ENCODE assay signal across 1 cellular context in the genomic region with DNA sequence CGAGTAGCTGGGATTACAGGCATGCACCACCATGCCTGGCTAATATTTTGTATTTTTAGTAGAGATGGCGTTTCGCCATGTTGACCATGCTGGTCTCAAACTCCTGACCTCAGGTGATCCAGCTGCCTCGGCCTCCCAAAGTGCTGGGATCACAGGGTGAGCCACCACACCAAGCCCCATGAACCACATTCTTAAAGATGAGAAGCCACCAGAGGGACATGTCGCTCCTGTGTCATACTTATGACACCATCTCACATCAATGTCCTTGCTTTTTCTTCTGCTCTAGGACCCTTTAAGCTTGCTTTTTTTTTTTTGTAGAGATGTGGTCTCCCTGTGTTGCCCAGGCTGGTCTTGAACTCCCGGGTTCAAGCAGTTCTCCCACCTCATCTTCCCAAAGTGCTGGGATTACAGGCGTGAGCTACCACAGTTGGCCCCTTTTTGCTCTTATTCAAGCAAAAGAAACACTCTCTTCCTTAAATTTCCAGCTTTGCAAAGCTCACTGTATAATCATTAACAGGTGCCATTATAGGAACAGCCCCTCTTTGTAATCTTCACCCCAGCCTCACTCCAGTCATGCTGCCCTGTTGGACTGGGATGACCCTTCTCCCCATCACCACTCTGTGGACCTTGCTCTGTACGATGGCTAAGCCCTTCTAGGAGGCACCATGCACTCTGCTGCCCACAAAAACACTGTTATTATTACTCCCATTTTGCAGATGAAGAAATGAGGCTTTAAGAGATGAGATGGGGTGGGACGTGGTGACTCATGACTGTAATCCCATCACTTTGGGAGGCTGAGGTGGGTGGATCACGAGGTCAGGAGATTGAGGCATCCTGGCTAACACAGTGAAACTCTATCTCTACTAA.
TF ChIP-seq lines count a peak whose summit lies in the region.

No MANE protein-coding gene starts in this region.

TF ChIP-seq in HepG2, 621 proteins besides CTCF, POLR2A, EP300 and RAD21 (continued from another document and continues in another):
- TF ChIP-seq, protein P1, sequence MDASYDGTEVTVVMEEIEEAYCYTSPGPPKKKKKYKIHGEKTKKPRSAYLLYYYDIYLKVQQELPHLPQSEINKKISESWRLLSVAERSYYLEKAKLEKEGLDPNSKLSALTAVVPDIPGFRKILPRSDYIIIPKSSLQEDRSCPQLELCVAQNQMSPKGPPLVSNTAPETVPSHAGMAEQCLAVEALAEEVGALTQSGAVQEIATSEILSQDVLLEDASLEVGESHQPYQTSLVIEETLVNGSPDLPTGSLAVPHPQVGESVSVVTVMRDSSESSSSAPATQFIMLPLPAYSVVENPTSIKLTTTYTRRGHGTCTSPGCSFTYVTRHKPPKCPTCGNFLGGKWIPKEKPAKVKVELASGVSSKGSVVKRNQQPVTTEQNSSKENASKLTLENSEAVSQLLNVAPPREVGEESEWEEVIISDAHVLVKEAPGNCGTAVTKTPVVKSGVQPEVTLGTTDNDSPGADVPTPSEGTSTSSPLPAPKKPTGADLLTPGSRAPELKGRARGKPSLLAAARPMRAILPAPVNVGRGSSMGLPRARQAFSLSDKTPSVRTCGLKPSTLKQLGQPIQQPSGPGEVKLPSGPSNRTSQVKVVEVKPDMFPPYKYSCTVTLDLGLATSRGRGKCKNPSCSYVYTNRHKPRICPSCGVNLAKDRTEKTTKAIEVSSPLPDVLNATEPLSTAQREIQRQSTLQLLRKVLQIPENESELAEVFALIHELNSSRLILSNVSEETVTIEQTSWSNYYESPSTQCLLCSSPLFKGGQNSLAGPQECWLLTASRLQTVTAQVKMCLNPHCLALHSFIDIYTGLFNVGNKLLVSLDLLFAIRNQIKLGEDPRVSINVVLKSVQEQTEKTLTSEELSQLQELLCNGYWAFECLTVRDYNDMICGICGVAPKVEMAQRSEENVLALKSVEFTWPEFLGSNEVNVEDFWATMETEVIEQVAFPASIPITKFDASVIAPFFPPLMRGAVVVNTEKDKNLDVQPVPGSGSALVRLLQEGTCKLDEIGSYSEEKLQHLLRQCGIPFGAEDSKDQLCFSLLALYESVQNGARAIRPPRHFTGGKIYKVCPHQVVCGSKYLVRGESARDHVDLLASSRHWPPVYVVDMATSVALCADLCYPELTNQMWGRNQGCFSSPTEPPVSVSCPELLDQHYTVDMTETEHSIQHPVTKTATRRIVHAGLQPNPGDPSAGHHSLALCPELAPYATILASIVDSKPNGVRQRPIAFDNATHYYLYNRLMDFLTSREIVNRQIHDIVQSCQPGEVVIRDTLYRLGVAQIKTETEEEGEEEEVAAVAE (CRISPR knock-in tag; IDR thresholded peaks at IDR 0.05; ENCODE audit: borderline replicate concordance), result no peak; the same call in 1 of the 2 replicates
- TF ChIP-seq, protein P2, sequence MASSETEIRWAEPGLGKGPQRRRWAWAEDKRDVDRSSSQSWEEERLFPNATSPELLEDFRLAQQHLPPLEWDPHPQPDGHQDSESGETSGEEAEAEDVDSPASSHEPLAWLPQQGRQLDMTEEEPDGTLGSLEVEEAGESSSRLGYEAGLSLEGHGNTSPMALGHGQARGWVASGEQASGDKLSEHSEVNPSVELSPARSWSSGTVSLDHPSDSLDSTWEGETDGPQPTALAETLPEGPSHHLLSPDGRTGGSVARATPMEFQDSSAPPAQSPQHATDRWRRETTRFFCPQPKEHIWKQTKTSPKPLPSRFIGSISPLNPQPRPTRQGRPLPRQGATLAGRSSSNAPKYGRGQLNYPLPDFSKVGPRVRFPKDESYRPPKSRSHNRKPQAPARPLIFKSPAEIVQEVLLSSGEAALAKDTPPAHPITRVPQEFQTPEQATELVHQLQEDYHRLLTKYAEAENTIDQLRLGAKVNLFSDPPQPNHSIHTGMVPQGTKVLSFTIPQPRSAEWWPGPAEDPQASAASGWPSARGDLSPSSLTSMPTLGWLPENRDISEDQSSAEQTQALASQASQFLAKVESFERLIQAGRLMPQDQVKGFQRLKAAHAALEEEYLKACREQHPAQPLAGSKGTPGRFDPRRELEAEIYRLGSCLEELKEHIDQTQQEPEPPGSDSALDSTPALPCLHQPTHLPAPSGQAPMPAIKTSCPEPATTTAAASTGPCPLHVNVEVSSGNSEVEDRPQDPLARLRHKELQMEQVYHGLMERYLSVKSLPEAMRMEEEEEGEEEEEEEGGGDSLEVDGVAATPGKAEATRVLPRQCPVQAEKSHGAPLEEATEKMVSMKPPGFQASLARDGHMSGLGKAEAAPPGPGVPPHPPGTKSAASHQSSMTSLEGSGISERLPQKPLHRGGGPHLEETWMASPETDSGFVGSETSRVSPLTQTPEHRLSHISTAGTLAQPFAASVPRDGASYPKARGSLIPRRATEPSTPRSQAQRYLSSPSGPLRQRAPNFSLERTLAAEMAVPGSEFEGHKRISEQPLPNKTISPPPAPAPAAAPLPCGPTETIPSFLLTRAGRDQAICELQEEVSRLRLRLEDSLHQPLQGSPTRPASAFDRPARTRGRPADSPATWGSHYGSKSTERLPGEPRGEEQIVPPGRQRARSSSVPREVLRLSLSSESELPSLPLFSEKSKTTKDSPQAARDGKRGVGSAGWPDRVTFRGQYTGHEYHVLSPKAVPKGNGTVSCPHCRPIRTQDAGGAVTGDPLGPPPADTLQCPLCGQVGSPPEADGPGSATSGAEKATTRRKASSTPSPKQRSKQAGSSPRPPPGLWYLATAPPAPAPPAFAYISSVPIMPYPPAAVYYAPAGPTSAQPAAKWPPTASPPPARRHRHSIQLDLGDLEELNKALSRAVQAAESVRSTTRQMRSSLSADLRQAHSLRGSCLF (CRISPR knock-in tag; IDR thresholded peaks at IDR 0.05; ENCODE audit: borderline replicate concordance), result no peak
- TF ChIP-seq, protein P3, sequence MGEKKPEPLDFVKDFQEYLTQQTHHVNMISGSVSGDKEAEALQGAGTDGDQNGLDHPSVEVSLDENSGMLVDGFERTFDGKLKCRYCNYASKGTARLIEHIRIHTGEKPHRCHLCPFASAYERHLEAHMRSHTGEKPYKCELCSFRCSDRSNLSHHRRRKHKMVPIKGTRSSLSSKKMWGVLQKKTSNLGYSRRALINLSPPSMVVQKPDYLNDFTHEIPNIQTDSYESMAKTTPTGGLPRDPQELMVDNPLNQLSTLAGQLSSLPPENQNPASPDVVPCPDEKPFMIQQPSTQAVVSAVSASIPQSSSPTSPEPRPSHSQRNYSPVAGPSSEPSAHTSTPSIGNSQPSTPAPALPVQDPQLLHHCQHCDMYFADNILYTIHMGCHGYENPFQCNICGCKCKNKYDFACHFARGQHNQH (CRISPR knock-in tag; IDR thresholded peaks at IDR 0.05), result peak; percentile 94
- TF ChIP-seq, protein P4, sequence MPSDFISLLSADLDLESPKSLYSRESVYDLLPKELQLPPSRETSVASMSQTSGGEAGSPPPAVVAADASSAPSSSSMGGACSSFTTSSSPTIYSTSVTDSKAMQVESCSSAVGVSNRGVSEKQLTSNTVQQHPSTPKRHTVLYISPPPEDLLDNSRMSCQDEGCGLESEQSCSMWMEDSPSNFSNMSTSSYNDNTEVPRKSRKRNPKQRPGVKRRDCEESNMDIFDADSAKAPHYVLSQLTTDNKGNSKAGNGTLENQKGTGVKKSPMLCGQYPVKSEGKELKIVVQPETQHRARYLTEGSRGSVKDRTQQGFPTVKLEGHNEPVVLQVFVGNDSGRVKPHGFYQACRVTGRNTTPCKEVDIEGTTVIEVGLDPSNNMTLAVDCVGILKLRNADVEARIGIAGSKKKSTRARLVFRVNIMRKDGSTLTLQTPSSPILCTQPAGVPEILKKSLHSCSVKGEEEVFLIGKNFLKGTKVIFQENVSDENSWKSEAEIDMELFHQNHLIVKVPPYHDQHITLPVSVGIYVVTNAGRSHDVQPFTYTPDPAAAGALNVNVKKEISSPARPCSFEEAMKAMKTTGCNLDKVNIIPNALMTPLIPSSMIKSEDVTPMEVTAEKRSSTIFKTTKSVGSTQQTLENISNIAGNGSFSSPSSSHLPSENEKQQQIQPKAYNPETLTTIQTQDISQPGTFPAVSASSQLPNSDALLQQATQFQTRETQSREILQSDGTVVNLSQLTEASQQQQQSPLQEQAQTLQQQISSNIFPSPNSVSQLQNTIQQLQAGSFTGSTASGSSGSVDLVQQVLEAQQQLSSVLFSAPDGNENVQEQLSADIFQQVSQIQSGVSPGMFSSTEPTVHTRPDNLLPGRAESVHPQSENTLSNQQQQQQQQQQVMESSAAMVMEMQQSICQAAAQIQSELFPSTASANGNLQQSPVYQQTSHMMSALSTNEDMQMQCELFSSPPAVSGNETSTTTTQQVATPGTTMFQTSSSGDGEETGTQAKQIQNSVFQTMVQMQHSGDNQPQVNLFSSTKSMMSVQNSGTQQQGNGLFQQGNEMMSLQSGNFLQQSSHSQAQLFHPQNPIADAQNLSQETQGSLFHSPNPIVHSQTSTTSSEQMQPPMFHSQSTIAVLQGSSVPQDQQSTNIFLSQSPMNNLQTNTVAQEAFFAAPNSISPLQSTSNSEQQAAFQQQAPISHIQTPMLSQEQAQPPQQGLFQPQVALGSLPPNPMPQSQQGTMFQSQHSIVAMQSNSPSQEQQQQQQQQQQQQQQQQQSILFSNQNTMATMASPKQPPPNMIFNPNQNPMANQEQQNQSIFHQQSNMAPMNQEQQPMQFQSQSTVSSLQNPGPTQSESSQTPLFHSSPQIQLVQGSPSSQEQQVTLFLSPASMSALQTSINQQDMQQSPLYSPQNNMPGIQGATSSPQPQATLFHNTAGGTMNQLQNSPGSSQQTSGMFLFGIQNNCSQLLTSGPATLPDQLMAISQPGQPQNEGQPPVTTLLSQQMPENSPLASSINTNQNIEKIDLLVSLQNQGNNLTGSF (CRISPR knock-in tag; IDR thresholded peaks at IDR 0.05), result no peak
- TF ChIP-seq ZNF441 (CRISPR knock-in tag; IDR thresholded peaks at IDR 0.05; ENCODE audit: borderline replicate concordance) (peak; percentile 55; the same call in 1 of the 2 replicates), MLLT10 (CRISPR knock-in tag; IDR thresholded peaks at IDR 0.05) (no peak), AGO2 (optimal IDR thresholded peaks at IDR 0.05; ENCODE audit: low read depth, low read length) (no peak), MEIS2 (CRISPR knock-in tag; IDR thresholded peaks at IDR 0.05) (no peak), ZNF138 (CRISPR knock-in tag; IDR thresholded peaks at IDR 0.05; ENCODE audit: low read depth) (no peak), PAF1 (CRISPR knock-in tag; IDR thresholded peaks at IDR 0.05) (no peak), SMAD1 (CRISPR knock-in tag; IDR thresholded peaks at IDR 0.05; ENCODE audit: borderline replicate concordance, low read depth) (no peak), KLF16 (CRISPR knock-in tag; IDR thresholded peaks at IDR 0.05) (peak in 1 of 2 experiments; percentile 60; a peak in 2 of 4 replicates), ZNF24 (IDR thresholded peaks at IDR 0.05) (peak; percentile 81; the same call in 1 of the 2 replicates), ZNF432 (CRISPR knock-in tag; IDR thresholded peaks at IDR 0.05; ENCODE audit: borderline replicate concordance) (no peak), MAFK (conservative IDR thresholded peaks at IDR 0.05 in 1 of 2, IDR thresholded peaks at IDR 0.05 in 1 of 2; ENCODE audit: low read length in 2 of 2) (no peak), TOE1 (CRISPR knock-in tag; IDR thresholded peaks at IDR 0.05) (no peak), SMAD9 (CRISPR knock-in tag; IDR thresholded peaks at IDR 0.05) (0 out of 2 replicates have a peak, but pooled peaks have one; percentile 25), ZNF570 (CRISPR knock-in tag; IDR thresholded peaks at IDR 0.05; ENCODE audit: borderline replicate concordance) (no peak)
- TF ChIP-seq, protein P5, sequence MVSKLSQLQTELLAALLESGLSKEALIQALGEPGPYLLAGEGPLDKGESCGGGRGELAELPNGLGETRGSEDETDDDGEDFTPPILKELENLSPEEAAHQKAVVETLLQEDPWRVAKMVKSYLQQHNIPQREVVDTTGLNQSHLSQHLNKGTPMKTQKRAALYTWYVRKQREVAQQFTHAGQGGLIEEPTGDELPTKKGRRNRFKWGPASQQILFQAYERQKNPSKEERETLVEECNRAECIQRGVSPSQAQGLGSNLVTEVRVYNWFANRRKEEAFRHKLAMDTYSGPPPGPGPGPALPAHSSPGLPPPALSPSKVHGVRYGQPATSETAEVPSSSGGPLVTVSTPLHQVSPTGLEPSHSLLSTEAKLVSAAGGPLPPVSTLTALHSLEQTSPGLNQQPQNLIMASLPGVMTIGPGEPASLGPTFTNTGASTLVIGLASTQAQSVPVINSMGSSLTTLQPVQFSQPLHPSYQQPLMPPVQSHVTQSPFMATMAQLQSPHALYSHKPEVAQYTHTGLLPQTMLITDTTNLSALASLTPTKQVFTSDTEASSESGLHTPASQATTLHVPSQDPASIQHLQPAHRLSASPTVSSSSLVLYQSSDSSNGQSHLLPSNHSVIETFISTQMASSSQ (IDR thresholded peaks at IDR 0.05; ENCODE audit: low read depth), result peak; percentile 96
- TF ChIP-seq, protein P5 (CRISPR knock-in tag; IDR thresholded peaks at IDR 0.05; ENCODE audit: borderline replicate concordance), result peak; percentile 98
- TF ChIP-seq, protein P6, sequence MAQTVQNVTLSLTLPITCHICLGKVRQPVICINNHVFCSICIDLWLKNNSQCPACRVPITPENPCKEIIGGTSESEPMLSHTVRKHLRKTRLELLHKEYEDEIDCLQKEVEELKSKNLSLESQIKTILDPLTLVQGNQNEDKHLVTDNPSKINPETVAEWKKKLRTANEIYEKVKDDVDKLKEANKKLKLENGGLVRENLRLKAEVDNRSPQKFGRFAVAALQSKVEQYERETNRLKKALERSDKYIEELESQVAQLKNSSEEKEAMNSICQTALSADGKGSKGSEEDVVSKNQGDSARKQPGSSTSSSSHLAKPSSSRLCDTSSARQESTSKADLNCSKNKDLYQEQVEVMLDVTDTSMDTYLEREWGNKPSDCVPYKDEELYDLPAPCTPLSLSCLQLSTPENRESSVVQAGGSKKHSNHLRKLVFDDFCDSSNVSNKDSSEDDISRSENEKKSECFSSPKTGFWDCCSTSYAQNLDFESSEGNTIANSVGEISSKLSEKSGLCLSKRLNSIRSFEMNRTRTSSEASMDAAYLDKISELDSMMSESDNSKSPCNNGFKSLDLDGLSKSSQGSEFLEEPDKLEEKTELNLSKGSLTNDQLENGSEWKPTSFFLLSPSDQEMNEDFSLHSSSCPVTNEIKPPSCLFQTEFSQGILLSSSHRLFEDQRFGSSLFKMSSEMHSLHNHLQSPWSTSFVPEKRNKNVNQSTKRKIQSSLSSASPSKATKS (CRISPR knock-in tag; IDR thresholded peaks at IDR 0.05), result peak; percentile 68; the same call in 1 of the 2 replicates
- TF ChIP-seq, protein P7, sequence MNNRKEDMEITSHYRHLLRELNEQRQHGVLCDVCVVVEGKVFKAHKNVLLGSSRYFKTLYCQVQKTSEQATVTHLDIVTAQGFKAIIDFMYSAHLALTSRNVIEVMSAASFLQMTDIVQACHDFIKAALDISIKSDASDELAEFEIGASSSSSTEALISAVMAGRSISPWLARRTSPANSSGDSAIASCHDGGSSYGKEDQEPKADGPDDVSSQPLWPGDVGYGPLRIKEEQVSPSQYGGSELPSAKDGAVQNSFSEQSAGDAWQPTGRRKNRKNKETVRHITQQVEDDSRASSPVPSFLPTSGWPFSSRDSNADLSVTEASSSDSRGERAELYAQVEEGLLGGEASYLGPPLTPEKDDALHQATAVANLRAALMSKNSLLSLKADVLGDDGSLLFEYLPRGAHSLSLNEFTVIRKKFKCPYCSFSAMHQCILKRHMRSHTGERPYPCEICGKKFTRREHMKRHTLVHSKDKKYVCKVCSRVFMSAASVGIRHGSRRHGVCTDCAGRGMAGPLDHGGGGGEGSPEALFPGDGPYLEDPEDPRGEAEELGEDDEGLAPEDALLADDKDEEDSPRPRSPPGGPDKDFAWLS (CRISPR knock-in tag; IDR thresholded peaks at IDR 0.05; ENCODE audit: borderline replicate concordance), result 0 out of 2 replicates have a peak, but pooled peaks have one; percentile 12
